In genomic region chr4:3315566-3315965, GRCh38 we compare ENCODE assay signal across 13 cellular contexts.
"Had no signal": no experiment of that assay in that cellular context is flagged by ENCODE, and none has a peak within 500 bp of the region (broad histone marks: within the 10 kb centered on the region; RNA-seq: fewer than 3 reads in every experiment).

No MANE protein-coding gene starts in this region.

- H3K27me3 ChIP-seq: gastrocnemius medialis, heart right ventricle, right atrium auricular region, upper lobe of left lung had no signal

- H3K4me2 ChIP-seq: smooth muscle cell had no signal

- H3K9me3 ChIP-seq: gastrocnemius medialis, heart right ventricle, right atrium auricular region, upper lobe of left lung had no signal

- H3K4me3 ChIP-seq: gastrocnemius medialis, heart right ventricle, right atrium auricular region, SK-N-MC, smooth muscle cell, upper lobe of left lung had no signal

- ATAC-seq: activated CD8-positive, alpha-beta T cell treated with anti-CD3 and anti-CD28 coated beads, Interleukin-2, amount 10 ng/mL, durations not matched to agents 7 days and 5 days; gastrocnemius medialis; heart right ventricle; natural killer cell had no signal

- DNase-seq: activated CD4-positive, alpha-beta T cell treated with anti-CD3 and anti-CD28 coated beads, Interleukin-2, amount 10 ng/mL, durations not matched to agents 24 days and 14 days; activated CD4-positive, CD25-positive, alpha-beta regulatory T cell; activated CD8-positive, alpha-beta T cell treated with anti-CD3 and anti-CD28 coated beads, Interleukin-2, amount 10 ng/mL, durations not matched to agents 7 days and 5 days; activated gamma-delta T cell; activated naive CD8-positive, alpha-beta T cell treated with anti-CD3 and anti-CD28 coated beads for 36 hours; erythroblast; gastrocnemius medialis; heart right ventricle; natural killer cell had no signal

- H3K27ac ChIP-seq: gastrocnemius medialis, heart right ventricle, right atrium auricular region, SK-N-MC, upper lobe of left lung had no signal
